Comparison of ENCODE assay signal across 1 cellular context in genomic region chr17:80101160-80101945, GRCh38.
TF ChIP-seq lines count a peak whose summit lies in the region.

Gene GAA (plus strand): TSS chr17:80101581. CDS start chr17:80104587, 3,006 bp downstream.

TF ChIP-seq in K562, 482 proteins besides CTCF, POLR2A, EP300 and RAD21 (continued from another document and continues in another):
- no peak for TF ChIP-seq BCLAF1 (IDR thresholded peaks at IDR 0.05; ENCODE audit: borderline replicate concordance in 1 of 2, control insufficient read depth in 1 of 2, low read depth in 2 of 2, low read length in 1 of 2)
- TF ChIP-seq TCF3 (CRISPR knock-in tag; IDR thresholded peaks at IDR 0.05): 0 out of 2 replicates have a peak, but pooled peaks have one; percentile 17
- no peak for TF ChIP-seq CHCHD3 (CRISPR knock-in tag; IDR thresholded peaks at IDR 0.05)
- no peak for TF ChIP-seq ZNF507 (tag; conservative IDR thresholded peaks at IDR 0.05)
- TF ChIP-seq THRA (IDR thresholded peaks at IDR 0.05): no peak
- no peak for TF ChIP-seq PML (IDR thresholded peaks at IDR 0.05; ENCODE audit: low read length)
- no peak for TF ChIP-seq TAF7 (tag; IDR thresholded peaks at IDR 0.05)
- no peak for TF ChIP-seq THRAP3 (IDR thresholded peaks at IDR 0.05; ENCODE audit: borderline replicate concordance)
- TF ChIP-seq PHF21A (IDR thresholded peaks at IDR 0.05; ENCODE audit: borderline replicate concordance, low read depth): no peak
- peak in 2 of 3 experiments; percentile 42 to 64 for TF ChIP-seq YY1 (IDR thresholded peaks at IDR 0.05; ENCODE audit: borderline replicate concordance in 1 of 3, control insufficient read depth in 1 of 3, extremely low read depth in 1 of 3, insufficient read depth in 3 of 3, insufficient read length in 1 of 3, insufficient replicate concordance in 2 of 3, low read depth in 1 of 3, low read length in 2 of 3)
- peak; percentile 94 for TF ChIP-seq USF2 (CRISPR knock-in tag; IDR thresholded peaks at IDR 0.05)
- TF ChIP-seq ZNF717 (CRISPR knock-in tag; IDR thresholded peaks at IDR 0.05): no peak
- no peak for TF ChIP-seq ASH1L (IDR thresholded peaks at IDR 0.05; ENCODE audit: borderline replicate concordance, low read depth, partially characterized antibody)
- no peak for TF ChIP-seq ZNF311 (CRISPR knock-in tag; IDR thresholded peaks at IDR 0.05)
- TF ChIP-seq ZNF239 (CRISPR knock-in tag; IDR thresholded peaks at IDR 0.05): peak; percentile 25; the same call in 1 of the 2 replicates
- no peak for TF ChIP-seq ZNF512 (tag; IDR thresholded peaks at IDR 0.05)
- TF ChIP-seq MTA2 (IDR thresholded peaks at IDR 0.05; ENCODE audit: low read depth): no peak
- TF ChIP-seq RREB1 (CRISPR knock-in tag; IDR thresholded peaks at IDR 0.05): peak; percentile 88
- no peak for TF ChIP-seq MCM7 (IDR thresholded peaks at IDR 0.05)
- TF ChIP-seq ZNF174 (CRISPR knock-in tag; IDR thresholded peaks at IDR 0.05): no peak
- no peak for TF ChIP-seq CREB5 (CRISPR knock-in tag; IDR thresholded peaks at IDR 0.05)
- TF ChIP-seq SRF (CRISPR knock-in tag; IDR thresholded peaks at IDR 0.05): 0 out of 4 replicates have a peak, but pooled peaks of 1 of the 2 experiments have one; percentile 54
- TF ChIP-seq SMAD3 (CRISPR knock-in tag; conservative IDR thresholded peaks at IDR 0.05): no peak
- peak; percentile 69 for TF ChIP-seq RBFOX2 (IDR thresholded peaks at IDR 0.05; ENCODE audit: low read depth, low read length)
- no peak for TF ChIP-seq PHB (CRISPR knock-in tag; IDR thresholded peaks at IDR 0.05)
- peak; percentile 97 for TF ChIP-seq CXXC5 (CRISPR knock-in tag; IDR thresholded peaks at IDR 0.05)
- peak; percentile 70 for TF ChIP-seq ZNF592 (IDR thresholded peaks at IDR 0.05)
- TF ChIP-seq CGGBP1 (CRISPR knock-in tag; IDR thresholded peaks at IDR 0.05): no peak
- TF ChIP-seq GTF2F1 (IDR thresholded peaks at IDR 0.05; ENCODE audit: low read depth, low read length): peak; percentile 61; the same call in 1 of the 2 replicates
- no peak for TF ChIP-seq RBM22 (IDR thresholded peaks at IDR 0.05; ENCODE audit: low read depth, low read length, poor library complexity, severe bottlenecking)
- TF ChIP-seq RBM34 (IDR thresholded peaks at IDR 0.05; ENCODE audit: borderline replicate concordance, insufficient read depth, low read length): no peak
- TF ChIP-seq ZBTB49 (CRISPR knock-in tag; IDR thresholded peaks at IDR 0.05; ENCODE audit: borderline replicate concordance): no peak
- TF ChIP-seq SIX5 (IDR thresholded peaks at IDR 0.05; ENCODE audit: borderline replicate concordance in 1 of 2, insufficient read depth in 1 of 2, low read depth in 1 of 2, low read length in 2 of 2): no peak
- TF ChIP-seq ZNF395 (CRISPR knock-in tag; IDR thresholded peaks at IDR 0.05): no peak
- no peak for TF ChIP-seq ZNF324 (CRISPR knock-in tag; IDR thresholded peaks at IDR 0.05)
